8 cellular contexts compared by ENCODE assay signal in the genomic region with DNA sequence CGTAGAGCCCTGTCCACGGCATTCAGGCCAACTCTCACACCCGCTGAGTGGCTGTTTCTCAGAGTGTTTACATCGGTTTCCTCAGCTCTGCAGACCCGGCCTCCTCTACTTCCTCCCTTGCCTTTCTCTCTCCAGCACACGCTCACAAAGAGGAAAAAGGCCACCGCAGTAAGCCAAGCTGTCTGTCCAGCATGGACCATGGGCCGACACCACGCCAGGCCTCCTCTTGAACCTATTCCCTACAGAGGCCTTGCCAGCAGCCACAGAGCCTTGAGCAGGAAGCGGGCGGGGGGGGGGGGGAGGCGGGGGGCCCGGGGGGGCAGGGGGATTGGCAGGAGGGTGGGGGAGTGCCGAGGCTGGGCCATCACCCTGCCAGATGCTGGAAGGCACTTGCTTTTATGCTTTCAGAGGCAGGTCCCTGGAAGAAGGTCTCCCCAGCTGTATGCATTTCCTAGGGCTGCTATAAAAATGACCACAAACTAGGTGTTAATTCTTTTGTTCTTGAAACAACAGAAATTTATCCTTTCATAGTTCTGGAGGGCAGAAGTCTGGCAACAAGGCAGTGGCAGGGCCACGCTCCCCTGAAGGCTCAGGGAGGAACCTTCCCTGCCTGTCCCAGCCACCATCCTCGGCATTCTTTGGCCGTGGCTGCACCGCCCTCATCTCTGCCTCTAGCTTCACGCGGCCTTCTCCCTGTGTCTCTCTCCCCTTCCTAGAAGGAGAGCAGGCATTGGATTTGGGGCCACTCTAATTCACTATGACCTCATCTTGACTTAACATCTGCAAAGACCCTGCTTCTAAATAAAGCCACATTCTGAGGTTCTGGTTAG.
DNase-seq lines count a peak whose midpoint lies in the region; ATAC-seq, FAIRE-seq and TF ChIP-seq lines count a peak whose summit lies in the region.

No MANE protein-coding gene starts in this region.

- peak overlapping the region; percentile 64 to 83 (median 77); a peak in 20 of 22 replicates for H3K27ac ChIP-seq in BLaER1 treated with 17β-estradiol and CSF1 and Interleukin-3, amounts not matched to agents 10 nM and 100 nM

- H3K9me3 ChIP-seq in BLaER1 treated with 17β-estradiol and CSF1 and Interleukin-3, amounts not matched to agents 10 nM and 100 nM (replicated peaks in 1 of 11), result peaks cover 0 to 13% (median 10%) of the 10 kb centered on the region in 11 experiments; a peak in 15 of 22 replicates

- no peak for TF ChIP-seq CTCF in bronchial epithelial cell (IDR thresholded peaks at IDR 0.05; ENCODE audit: insufficient read depth, low read length, severe bottlenecking)
- no peak for TF ChIP-seq CTCF in GM13977 (IDR thresholded peaks at IDR 0.05; ENCODE audit: extremely low read depth, insufficient read depth, missing control alignments)

- FAIRE-seq in bronchial epithelial cell (lab: Jason Lieb, UNC), result no peak

- H3K4me1 ChIP-seq in BLaER1 treated with 17β-estradiol and CSF1 and Interleukin-3, amounts not matched to agents 10 nM and 100 nM, result peaks cover 82 to 99% (median 97%) of the 10 kb centered on the region in 10 experiments

- H3K4me2 ChIP-seq in BLaER1 treated with 17β-estradiol and CSF1 and Interleukin-3, amounts not matched to agents 10 nM and 100 nM, result peak overlapping the region; percentile 76 to 91 (median 83)

- ATAC-seq in GM21381 (IDR thresholded peaks at IDR 0.05; ENCODE audit: unreplicated experiment) (no peak), HG02973 (IDR thresholded peaks at IDR 0.05; ENCODE audit: unreplicated experiment) (no peak), HG03175 (IDR thresholded peaks at IDR 0.05; ENCODE audit: unreplicated experiment) (no peak)

- in situ Hi-C loops in GM13977 (cut with MboI; ENCODE audit: low pct_unique_long_range_greater_than_20kb, low sequenced_read_pairs, unreplicated experiment), result no loop called here

- peak; percentile 33 for DNase-seq in NAMALWA (ENCODE audit: low spot score)
- peak; percentile 5 for DNase-seq in bronchial epithelial cell (ENCODE audit: low read depth)
- DNase-seq in medulla oblongata (ENCODE audit: extremely low spot score), result peak; percentile 85
- no peak for DNase-seq in GM13977 (ENCODE audit: low spot score)

- peak overlapping the region in 3 of 10 experiments; percentile 24 to 41 (median 30); a peak in 3 of 20 replicates for H3K4me3 ChIP-seq in BLaER1 treated with 17β-estradiol and CSF1 and Interleukin-3, amounts not matched to agents 10 nM and 100 nM
- no peak overlapping the region for H3K4me3 ChIP-seq in bronchial epithelial cell (ENCODE audit: low read depth, low read length)

- H3K27me3 ChIP-seq in BLaER1 treated with 17β-estradiol and CSF1 and Interleukin-3, amounts not matched to agents 10 nM and 100 nM, result no peaks in the 10 kb centered on the region
- no peaks in the 10 kb centered on the region for H3K27me3 ChIP-seq in bronchial epithelial cell (ENCODE audit: control insufficient read depth, insufficient read depth, low read length)

- no peaks in the 10 kb centered on the region for H4K20me1 ChIP-seq in BLaER1 treated with 17β-estradiol and CSF1 and Interleukin-3, amounts not matched to agents 10 nM and 100 nM

- H3K9ac ChIP-seq in BLaER1 treated with 17β-estradiol and CSF1 and Interleukin-3, amounts not matched to agents 10 nM and 100 nM, result peak overlapping the region in 10 of 11 experiments; percentile 40 to 71 (median 62); a peak in 20 of 22 replicates

- no peaks in the 10 kb centered on the region for H3K36me3 ChIP-seq in BLaER1 treated with 17β-estradiol and CSF1 and Interleukin-3, amounts not matched to agents 10 nM and 100 nM
- H3K36me3 ChIP-seq in bronchial epithelial cell (ENCODE audit: control insufficient read depth, insufficient read depth, low read length), result no peaks in the 10 kb centered on the region
